Comparison of ENCODE assay signal across 9 cellular contexts in genomic region chr20:46285740-46286139, GRCh38. TPM values are rescaled to one million over a fixed set of nuclear protein-coding genes. Genes with fewer than 3 reads are reported as not detected.
"Had no signal": no experiment of that assay in that cellular context is flagged by ENCODE, and none has a peak within 500 bp of the region (broad histone marks: within the 10 kb centered on the region; RNA-seq: fewer than 3 reads in every experiment).

No MANE protein-coding gene starts in this region.

- H3K27ac ChIP-seq: GM23248, KMS-11 had no signal

- FAIRE-seq: H54 had no signal

- H3K9me3 Mint-ChIP-seq: H9 had no signal

- H3K4me2 ChIP-seq: KMS-11 had no signal

- H2AFZ ChIP-seq: GM23248 had no signal

- H3K4me3 Mint-ChIP-seq: H9 had no signal

- DNase-seq: GM23248, GOT3, H9, HCEC 1CT, IMR-90, KBM-7 had no signal

- H3K4me3 ChIP-seq: GM23248 had no signal

- H3K27ac Mint-ChIP-seq: H9 had no signal

- H3K9ac ChIP-seq: GM23248, KMS-11 had no signal

RNA-seq across cellular contexts. Expression of gene CDH22, which starts 22.6 kb away (rescaled TPM):
- total RNA-seq: GM23248, H9, HT-29, IMR-90 had no signal
- polyA plus RNA-seq: GM23248, IMR-90 had no signal
